24 cellular contexts compared by ENCODE assay signal in the genomic region with DNA sequence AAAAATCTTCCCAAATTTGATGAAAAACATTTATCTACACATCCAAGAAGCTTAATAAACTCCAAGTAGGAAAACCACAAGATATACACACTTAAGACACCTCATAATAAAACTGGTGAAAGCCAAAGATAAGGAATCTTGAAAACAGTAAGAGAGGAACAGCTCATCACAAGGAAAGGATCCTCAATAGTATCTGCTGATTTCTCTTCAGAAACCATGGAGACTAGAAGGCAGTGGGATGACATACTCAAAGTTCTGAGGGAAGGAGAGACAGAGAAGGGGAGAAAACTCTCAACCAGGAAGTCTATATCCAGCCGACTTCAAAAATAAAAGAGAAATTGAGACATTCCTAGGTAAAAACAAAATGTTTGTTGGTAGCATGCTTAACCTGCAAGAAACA. TPM values are rescaled to one million over a fixed set of nuclear protein-coding genes. Genes with fewer than 3 reads are reported as not detected.
DNase-seq lines count a peak whose midpoint lies in the region; ATAC-seq, FAIRE-seq and TF ChIP-seq lines count a peak whose summit lies in the region.
"Had no signal": no experiment of that assay in that cellular context is flagged by ENCODE, and none has a peak within 500 bp of the region (broad histone marks: within the 10 kb centered on the region; RNA-seq: fewer than 3 reads in every experiment).

No MANE protein-coding gene starts in this region.

- no peak for TF ChIP-seq POLR2A in HepG2 (IDR thresholded peaks at IDR 0.05; ENCODE audit: insufficient read depth in 1 of 2, low read depth in 2 of 2, low read length in 2 of 2)
- no peak for TF ChIP-seq POLR2A in right lobe of liver (IDR thresholded peaks at IDR 0.05)

- no peak overlapping the region for H3K9ac ChIP-seq in HepG2 (ENCODE audit: insufficient read depth, low read depth, low read length)
- H3K9ac ChIP-seq: BLaER1 treated with 17β-estradiol and CSF1 and Interleukin-3, amounts not matched to agents 10 nM and 100 nM had no signal

- H3K27me3 ChIP-seq in HepG2 (ENCODE audit: control insufficient read depth in 1 of 2, insufficient read depth in 2 of 2, low read length in 2 of 2) (no peaks in the 10 kb centered on the region), right lobe of liver (no peaks in the 10 kb centered on the region)
- H3K27me3 ChIP-seq: BE2C; BLaER1 treated with 17β-estradiol and CSF1 and Interleukin-3, amounts not matched to agents 10 nM and 100 nM had no signal

- peaks cover 4% of the 10 kb centered on the region in 2 experiments; a peak in 4 of 5 replicates for H3K36me3 ChIP-seq in HepG2 (replicated peaks in 1 of 2; ENCODE audit: control insufficient read depth in 1 of 2, insufficient read depth in 2 of 2, low read length in 2 of 2)
- H3K36me3 ChIP-seq in right lobe of liver, result no peaks in the 10 kb centered on the region
- H3K36me3 ChIP-seq: BE2C had no signal

- H3K4me2 ChIP-seq in HepG2 (ENCODE audit: low read depth, low read length), result no peak overlapping the region
- H3K4me2 ChIP-seq: A549; BLaER1 treated with 17β-estradiol and CSF1 and Interleukin-3, amounts not matched to agents 10 nM and 100 nM; GM23338 had no signal

- H3K9me3 ChIP-seq in HepG2 (ENCODE audit: low read length) (no peaks in the 10 kb centered on the region), right lobe of liver (no peaks in the 10 kb centered on the region)
- H3K9me3 ChIP-seq: A549; BE2C; BLaER1 treated with 17β-estradiol and CSF1 and Interleukin-3, amounts not matched to agents 10 nM and 100 nM had no signal

- CTCF ChIA-PET in HepG2 (lab: Yijun Ruan, JAX; ENCODE audit: low intra/inter-chr PET ratio, low total read pairs), result no interaction called here

- no peak for FAIRE-seq in HepG2 (lab: Jason Lieb, UNC)
- FAIRE-seq: A549, G401.6, GM12892, GM19239 had no signal

- 93% methylated on average over 1 of the region's 1 CpG for WGBS in HepG2 (ENCODE audit: low lambda C conversion rate)
- 100% methylated on average over 1 of the region's 1 CpG for WGBS in right lobe of liver (ENCODE audit: insufficient coverage, low coverage, low lambda C conversion rate, missing lambda C conversion rate)

- H3K79me2 ChIP-seq in HepG2 (ENCODE audit: insufficient read depth, low read length), result peaks cover 5% of the 10 kb centered on the region

- no TSS peak for BruUV-seq in HepG2 (replicated peaks; lab: Mats Ljungman, UMichigan)

- TF ChIP-seq EP300 in HepG2 (IDR thresholded peaks at IDR 0.05; ENCODE audit: low read depth in 2 of 2, low read length in 2 of 2) (no peak), HepG2 (CRISPR knock-in tag; IDR thresholded peaks at IDR 0.05; ENCODE audit: borderline replicate concordance) (no peak)

- H3K27ac ChIP-seq in HepG2 (ENCODE audit: extremely low read length, insufficient read depth, low read length), result no peak overlapping the region
- no peak overlapping the region for H3K27ac ChIP-seq in right lobe of liver
- H3K27ac ChIP-seq: A549; BLaER1 treated with 17β-estradiol and CSF1 and Interleukin-3, amounts not matched to agents 10 nM and 100 nM had no signal

- in situ Hi-C loops in HepG2 (cut with HindIII; ENCODE audit: extremely low pct_ligation_motif_present, low pct_unique_long_range_greater_than_20kb), result no loop called here

- no peak overlapping the region for H2AFZ ChIP-seq in HepG2 (ENCODE audit: low read length)
- H2AFZ ChIP-seq: GM23338 had no signal

- POLR2A ChIA-PET in HepG2 (lab: Yijun Ruan, JAX), result no interaction called here

- no peak for ATAC-seq in HepG2
- no peak for ATAC-seq in right lobe of liver
- no peak for ATAC-seq in GM21515 (IDR thresholded peaks at IDR 0.05; ENCODE audit: unreplicated experiment)
- ATAC-seq: A549, GM23338, HCT116 had no signal

- H3K4me3 ChIP-seq in HepG2 (replicated peaks in 1 of 3; ENCODE audit: insufficient read depth in 1 of 3, low read depth in 2 of 3, low read length in 3 of 3), result no peak overlapping the region
- H3K4me3 ChIP-seq in right lobe of liver, result no peak overlapping the region
- H3K4me3 ChIP-seq: A549; BLaER1 treated with 17β-estradiol and CSF1 and Interleukin-3, amounts not matched to agents 10 nM and 100 nM; GM23338 had no signal

- intact Hi-C loops in HepG2 (cut with micrococcal nuclease; ENCODE audit: unreplicated experiment), result no loop called here
- intact Hi-C loops in right lobe of liver (cut with DNase I), result no loop called here

- no peak for TF ChIP-seq RAD21 in HepG2 (CRISPR knock-in tag; IDR thresholded peaks at IDR 0.05)

- DNase-seq in HepG2 (ENCODE audit: low spot score), result no peak
- DNase-seq in right lobe of liver, result no peak
- peak; percentile 6 for DNase-seq in OCI-M1 (lab: John Stamatoyannopoulos, UW)
- peak; percentile 37 for DNase-seq in amniotic epithelial cell (ENCODE audit: low read depth)
- DNase-seq in KG1 (lab: John Stamatoyannopoulos, UW), result no peak
- DNase-seq in hypothalamus (lab: John Stamatoyannopoulos, UW), result no peak
- DNase-seq: 8988T; ACHN; AML-193; BE2C; CD4-positive, alpha-beta T cell; COR-L47; DMS153; DND-41; H9; HFFc6 had no signal

- H4K20me1 ChIP-seq in HepG2 (ENCODE audit: insufficient read depth, low read length), result no peaks in the 10 kb centered on the region

- TF ChIP-seq CTCF in HepG2 (CRISPR knock-in tag; IDR thresholded peaks at IDR 0.05) (no peak), right lobe of liver (IDR thresholded peaks at IDR 0.05) (no peak)

- peaks cover 26% of the 10 kb centered on the region for H3K4me1 ChIP-seq in HepG2 (ENCODE audit: insufficient read depth, low read length)
- no peaks in the 10 kb centered on the region for H3K4me1 ChIP-seq in right lobe of liver

TF ChIP-seq in HepG2, 621 proteins besides CTCF, POLR2A, EP300 and RAD21:
- TF ChIP-seq CBX2 (IDR thresholded peaks at IDR 0.05; ENCODE audit: low read depth, low read length) (no peak), CBX2 (CRISPR knock-in tag; IDR thresholded peaks at IDR 0.05; ENCODE audit: low read depth) (no peak), ZNF317 (CRISPR knock-in tag; IDR thresholded peaks at IDR 0.05) (peak; percentile 89)

RNA-seq across cellular contexts. Expression of gene LNX2, which starts 45.7 kb away (rescaled TPM):
- total RNA-seq in HepG2 (2016; rRNA removed; fragmentation: Illumina TruSeq; extraction: Trizol) (9.7 and 13.1 TPM in 2 replicates), right lobe of liver (10 to 100 TPM in 5 of 6 experiments, 1 to 10 TPM in 1; 9.5 to 28.3 (median 19.6) TPM)
- total RNA-seq in HepG2 (2016; cell fraction: cytosol; rRNA removed; fragmentation: Illumina TruSeq; extraction: Trizol; ENCODE audit: low read depth), result 3.3 and 3.9 TPM in 2 replicates
- 9.5 and 13.3 TPM in 2 replicates for total RNA-seq in HepG2 (2016; cell fraction: insoluble cytoplasmic fraction; rRNA removed; fragmentation: Illumina TruSeq; extraction: Trizol)
- total RNA-seq in HepG2 (2016; cell fraction: membrane; rRNA removed; fragmentation: Illumina TruSeq; extraction: Trizol), result 4.9 and 5.9 TPM in 2 replicates
- 9.0 and 9.9 TPM in 2 replicates for total RNA-seq in HepG2 (2016; cell fraction: nucleus; rRNA removed; fragmentation: Illumina TruSeq; extraction: Trizol)
- 8.1 and 9.2 TPM in 2 replicates for polyA plus RNA-seq in HepG2 (2011; rRNA removed)
- 5.4 and 6.7 TPM in 2 replicates for polyA plus RNA-seq in HepG2 (2011; cell fraction: cytosol; rRNA removed)
- 4.8 and 5.3 TPM in 2 replicates for polyA plus RNA-seq in HepG2 (2011; cell fraction: nucleus; rRNA removed)
- polyA plus RNA-seq in HepG2 (2012), result 6.9 and 8.2 TPM in 2 replicates
- polyA plus RNA-seq in HepG2 (2016; cell fraction: cytosol; fragmentation: Illumina TruSeq; extraction: Trizol; ENCODE audit: low read depth), result 0.50 and 0.63 TPM in 2 replicates
- 14.1 and 14.2 TPM in 2 replicates for polyA plus RNA-seq in HepG2 (2016; cell fraction: insoluble cytoplasmic fraction; fragmentation: Illumina TruSeq; extraction: Trizol; ENCODE audit: low read depth)
- 2.3 and 3.1 TPM in 2 replicates for polyA plus RNA-seq in HepG2 (2016; cell fraction: membrane; fragmentation: Illumina TruSeq; extraction: Trizol; ENCODE audit: low read depth)
- 7.6 and 7.8 TPM in 2 replicates for polyA plus RNA-seq in HepG2 (2016; cell fraction: nucleus; fragmentation: Illumina TruSeq; extraction: Trizol; ENCODE audit: insufficient read depth, low read depth)
- 11.6 and 15.0 TPM in 2 replicates for polyA minus RNA-seq in HepG2 (2011; rRNA and poly(A)+ RNA removed; ENCODE audit: low replicate concordance)
- polyA minus RNA-seq in HepG2 (2011; cell fraction: cytosol; rRNA and poly(A)+ RNA removed), result 12.0 and 13.0 TPM in 2 replicates
- 24.6 and 26.7 TPM in 2 replicates for polyA minus RNA-seq in HepG2 (2011; cell fraction: nucleus; rRNA and poly(A)+ RNA removed)

RNA-seq across cellular contexts. Expression of gene POLR1D, which starts 47.0 kb away (rescaled TPM):
- 181 and 183 TPM in 2 replicates for total RNA-seq in HepG2 (2016; rRNA removed; fragmentation: Illumina TruSeq; extraction: Trizol)
- 246 and 252 TPM in 2 replicates for total RNA-seq in HepG2 (2016; cell fraction: cytosol; rRNA removed; fragmentation: Illumina TruSeq; extraction: Trizol; ENCODE audit: low read depth)
- total RNA-seq in HepG2 (2016; cell fraction: insoluble cytoplasmic fraction; rRNA removed; fragmentation: Illumina TruSeq; extraction: Trizol), result 190 and 194 TPM in 2 replicates
- 347 and 379 TPM in 2 replicates for total RNA-seq in HepG2 (2016; cell fraction: membrane; rRNA removed; fragmentation: Illumina TruSeq; extraction: Trizol)
- 101 and 102 TPM in 2 replicates for total RNA-seq in HepG2 (2016; cell fraction: nucleus; rRNA removed; fragmentation: Illumina TruSeq; extraction: Trizol)
- polyA plus RNA-seq in HepG2 (2011; rRNA removed), result 406 and 490 TPM in 2 replicates
- polyA plus RNA-seq in HepG2 (2011; cell fraction: cytosol; rRNA removed), result 328 and 389 TPM in 2 replicates
- 165 and 181 TPM in 2 replicates for polyA plus RNA-seq in HepG2 (2011; cell fraction: nucleus; rRNA removed)
- polyA plus RNA-seq in HepG2 (2012), result 441 and 562 TPM in 2 replicates
- polyA plus RNA-seq in HepG2 (2016; cell fraction: cytosol; fragmentation: Illumina TruSeq; extraction: Trizol; ENCODE audit: low read depth), result 296 and 321 TPM in 2 replicates
- 226 and 233 TPM in 2 replicates for polyA plus RNA-seq in HepG2 (2016; cell fraction: insoluble cytoplasmic fraction; fragmentation: Illumina TruSeq; extraction: Trizol; ENCODE audit: low read depth)
- polyA plus RNA-seq in HepG2 (2016; cell fraction: membrane; fragmentation: Illumina TruSeq; extraction: Trizol; ENCODE audit: low read depth), result 377 and 388 TPM in 2 replicates
- 205 and 216 TPM in 2 replicates for polyA plus RNA-seq in HepG2 (2016; cell fraction: nucleus; fragmentation: Illumina TruSeq; extraction: Trizol; ENCODE audit: insufficient read depth, low read depth)
- 26.6 and 51.6 TPM in 2 replicates for polyA minus RNA-seq in HepG2 (2011; rRNA and poly(A)+ RNA removed; ENCODE audit: low replicate concordance)
- polyA minus RNA-seq in HepG2 (2011; cell fraction: cytosol; rRNA and poly(A)+ RNA removed), result 99.7 and 122 TPM in 2 replicates
- polyA minus RNA-seq in HepG2 (2011; cell fraction: nucleus; rRNA and poly(A)+ RNA removed), result 54.1 and 77.7 TPM in 2 replicates
- total RNA-seq in right lobe of liver, result 10 to 100 TPM; 34.9 to 56.2 (median 46.6) TPM

Comparison
In these comparisons a context has a peak if more than half of its experiments do, and no peak if none do; other contexts are left out.
1. DNase-seq: peak in OCI-M1 (single experiment) and amniotic epithelial cell (single experiment); none in HepG2 (single experiment), right lobe of liver (0 of 3), KG1 (single experiment) and hypothalamus (0 of 51).